7 cellular contexts compared by ENCODE assay signal in genomic region chr7:113593455-113593854, GRCh38.
DNase-seq lines count a peak whose midpoint lies in the region; ATAC-seq and TF ChIP-seq lines count a peak whose summit lies in the region.
"Not testable (repeated sequence)": the region's sequence is repeated elsewhere in the genome, so short reads cannot be mapped to it uniquely, and the experiment has no call there.

No MANE protein-coding gene starts in this region.

- not testable (repeated sequence) for H3K9me3 Mint-ChIP-seq in GM23338
- peaks cover 28% of the 10 kb centered on the region for H3K9me3 Mint-ChIP-seq in dendritic cell treated with granulocyte-macrophage colony-stimulating factor and Interleukin-4, amounts not matched to agents 40 ng/mL and 50 ng/mL, for 4 days

- H3K36me3 Mint-ChIP-seq in GM23338 (ENCODE audit: low read depth); dendritic cell treated with granulocyte-macrophage colony-stimulating factor and Interleukin-4, amounts not matched to agents 40 ng/mL and 50 ng/mL, for 4 days (ENCODE audit: low read depth): not testable (repeated sequence)

- intact Hi-C loops in dendritic cell treated with granulocyte-macrophage colony-stimulating factor and Interleukin-4, amounts not matched to agents 40 ng/mL and 50 ng/mL, for 4 days (cut with micrococcal nuclease); right cardiac atrium (cut with DNase I); right lobe of liver (cut with DNase I); posterior vena cava (cut with DNase I): not testable (repeated sequence)

- ATAC-seq in GM23338, right cardiac atrium, right lobe of liver: not testable (repeated sequence)

- not testable (repeated sequence) for H3K27me3 Mint-ChIP-seq in GM23338 (ENCODE audit: insufficient read depth, low read depth, poor library complexity); dendritic cell treated with granulocyte-macrophage colony-stimulating factor and Interleukin-4, amounts not matched to agents 40 ng/mL and 50 ng/mL, for 4 days

- H3K9me2 ChIP-seq in GM23338 (ENCODE audit: insufficient read depth) = not testable (repeated sequence)

- H3K27ac ChIP-seq in GM23338 (ENCODE audit: low read depth); HUES64 (ENCODE audit: low read depth, low read length); right cardiac atrium (ENCODE audit: low read length); right lobe of liver: not testable (repeated sequence)

- not testable (repeated sequence) for H3K4me1 ChIP-seq in GM23338 (ENCODE audit: insufficient read depth); HUES64 (ENCODE audit: insufficient read depth, low read length); right cardiac atrium (ENCODE audit: control insufficient read depth, insufficient read depth, low read length); right lobe of liver

- 60% methylated on average over 30 of the region's 30 CpGs for WGBS in HUES64
- WGBS in right cardiac atrium = 85% methylated on average over 30 of the region's 30 CpGs
- no CpG with 5 or more reads among the region's 30 CpGs for WGBS in right lobe of liver (ENCODE audit: insufficient coverage, low coverage, low lambda C conversion rate, missing lambda C conversion rate)

- H3F3A ChIP-seq in GM23338 (replicated peaks; ENCODE audit: low read depth) = not testable (repeated sequence)

- H3K79me2 ChIP-seq in GM23338 (replicated peaks; ENCODE audit: insufficient read depth) = not testable (repeated sequence)

- not testable (repeated sequence) for TF ChIP-seq POLR2A in right lobe of liver (IDR thresholded peaks at IDR 0.05)

- H4K20me1 ChIP-seq in GM23338 (replicated peaks; ENCODE audit: insufficient read depth) = not testable (repeated sequence)

- peak overlapping the region; percentile 39; the same call in 2 of the 3 replicates for H3K4me3 Mint-ChIP-seq in GM23338
- H3K4me3 Mint-ChIP-seq in dendritic cell treated with granulocyte-macrophage colony-stimulating factor and Interleukin-4, amounts not matched to agents 40 ng/mL and 50 ng/mL, for 4 days = peak overlapping the region; percentile 55

- H3K9me3 ChIP-seq in HUES64 (ENCODE audit: insufficient read depth, low read depth, low read length) = peaks cover 30% of the 10 kb centered on the region; the same call in 1 of the 2 replicates
- not testable (repeated sequence) for H3K9me3 ChIP-seq in right cardiac atrium (ENCODE audit: control insufficient read depth, low read length); right lobe of liver

- not testable (repeated sequence) for H3K4me1 Mint-ChIP-seq in GM23338; dendritic cell treated with granulocyte-macrophage colony-stimulating factor and Interleukin-4, amounts not matched to agents 40 ng/mL and 50 ng/mL, for 4 days (ENCODE audit: low read depth)

- H3K27me3 ChIP-seq in GM23338 (ENCODE audit: insufficient read depth); HUES64 (ENCODE audit: insufficient read depth, low read length); right cardiac atrium (ENCODE audit: control insufficient read depth, insufficient read depth); right lobe of liver: not testable (repeated sequence)

- H3K9ac ChIP-seq in HUES64 (ENCODE audit: low read depth, low read length) = not testable (repeated sequence)

- H3K4me3 ChIP-seq in GM23338 = peak overlapping the region; percentile 40; the same call in 1 of the 2 replicates
- 0 out of 2 replicates have a peak overlapping the region, but pooled peaks have one; percentile 19 for H3K4me3 ChIP-seq in HUES64 (ENCODE audit: low read length)
- H3K4me3 ChIP-seq in right cardiac atrium (ENCODE audit: low read length); right lobe of liver: not testable (repeated sequence)

- not testable (repeated sequence) for H3K4me2 ChIP-seq in GM23338

- not testable (repeated sequence) for H3K27ac Mint-ChIP-seq in GM23338; dendritic cell treated with granulocyte-macrophage colony-stimulating factor and Interleukin-4, amounts not matched to agents 40 ng/mL and 50 ng/mL, for 4 days

- DNase-seq in GM23338 (ENCODE audit: low spot score) (peak; percentile 54), amniotic epithelial cell (ENCODE audit: low read depth) (peak; percentile 7), right cardiac atrium (peak; percentile 7 to 43 (median 35)), right lobe of liver (peak in 2 of 3 donors; percentile 16 to 47), posterior vena cava (ENCODE audit: low spot score) (peak; percentile 73)

- not testable (repeated sequence) for H2AFZ ChIP-seq in GM23338

- H3K36me3 ChIP-seq in GM23338 (ENCODE audit: insufficient read depth); HUES64 (ENCODE audit: insufficient read depth, low read length); right lobe of liver: not testable (repeated sequence)

- TF ChIP-seq CTCF in GM23338 (conservative IDR thresholded peaks at IDR 0.05; ENCODE audit: low read depth in 2 of 2) = peak in 1 of 2 experiments; percentile 44; a peak in 1 of 4 replicates
- TF ChIP-seq CTCF in right lobe of liver (IDR thresholded peaks at IDR 0.05) = not testable (repeated sequence)

Comparison
In these comparisons a context has a peak if more than half of its experiments do, and no peak if none do; other contexts are left out.
1. DNase-seq: peak in every context shown above with its lines; median percentile 73 in posterior vena cava; 54 in GM23338; 35 in right cardiac atrium; 32 in right lobe of liver; 7 in amniotic epithelial cell.